21 cellular contexts compared by ENCODE assay signal in genomic region chr11:117514256-117514655, GRCh38.
"Had no signal": no experiment of that assay in that cellular context is flagged by ENCODE, and none has a peak within 500 bp of the region (broad histone marks: within the 10 kb centered on the region; RNA-seq: fewer than 3 reads in every experiment).

No MANE protein-coding gene starts in this region.

- H3K9me3 ChIP-seq: SJCRH30 had no signal

- DNase-seq: activated CD4-positive, alpha-beta T cell treated with anti-CD3 and anti-CD28 coated beads, Interleukin-2, amount 10 ng/mL, durations not matched to agents 7 days and 5 days; activated CD4-positive, alpha-beta T cell treated with anti-CD3 and anti-CD28 coated beads, Interleukin-2, amount 50 U/mL, for 48 hours; activated CD8-positive, alpha-beta memory T cell treated with anti-CD3 and anti-CD28 coated beads, Interleukin-2, amount 50 U/mL, for 4 hours; activated CD8-positive, alpha-beta T cell treated with anti-CD3 and anti-CD28 coated beads, Interleukin-2, amount 10 ng/mL, durations not matched to agents 7 days and 5 days; activated naive CD4-positive, alpha-beta T cell treated with anti-CD3 and anti-CD28 coated beads, Interleukin-2, amount 10 ng/mL, durations not matched to agents 7 days and 5 days; activated naive CD8-positive, alpha-beta T cell treated with anti-CD3 and anti-CD28 coated beads, Interleukin-2, amount 50 U/mL, for 24 hours; activated T-cell treated with anti-CD3 and anti-CD28 coated beads for 4 hours; activated T-cell treated with anti-CD3 and anti-CD28 coated beads, Interleukin-2, amount 50 U/mL, for 4 hours; brain microvascular endothelial cell; central memory CD4-positive, alpha-beta T cell; Karpas-422; NCI-H1105; NCI-H1417 treated with DMSO at 0.1 percent for 48 hours; NCI-H1930; NCI-H2081 treated with DMSO at 0.1 percent for 48 hours; NCI-H226; NCI-H524 treated with DMSO at 0.1 percent for 48 hours; SHP77; SJCRH30 had no signal

- ATAC-seq: activated CD8-positive, alpha-beta T cell treated with anti-CD3 and anti-CD28 coated beads, Interleukin-2, amount 10 ng/mL, durations not matched to agents 7 days and 5 days; activated naive CD8-positive, alpha-beta T cell treated with anti-CD3 and anti-CD28 coated beads, Interleukin-2, amount 50 U/mL, for 24 hours; activated T-cell treated with anti-CD3 and anti-CD28 coated beads, Interleukin-2, amount 50 U/mL, for 4 hours; Panc1 had no signal

- H3K4me1 ChIP-seq: SJCRH30 had no signal

- H3K36me3 ChIP-seq: brain microvascular endothelial cell, SJCRH30 had no signal

- H3K4me3 ChIP-seq: SJCRH30, SK-N-MC had no signal

- H3K27ac ChIP-seq: brain microvascular endothelial cell, SJCRH30, SK-N-MC had no signal

- H3K27me3 ChIP-seq: SJCRH30 had no signal
